8 cellular contexts compared by ENCODE assay signal in genomic region chr2:130836501-130837174, GRCh38. TPM values are rescaled to one million over a fixed set of nuclear protein-coding genes. Genes with fewer than 3 reads are reported as not detected.
A peak's percentile ranks its signal among the peaks of the same experiment; 100 is the strongest.
DNase-seq lines count a peak whose midpoint lies in the region; ATAC-seq and TF ChIP-seq lines count a peak whose summit lies in the region.

ARHGEF4 (plus strand) TSS chr2:130836914; CDS start chr2:130836954, 40 bp downstream.

- POLR2A ChIA-PET in MCF 10A (lab: Yijun Ruan, JAX) = interaction anchor here (0.6 to 3.4 kb wide), 16 partner anchors 9 to 267 kb away, joined by 3 to 39 read pairs (median 3); no protein-coding TSS in a partner anchor

- TF ChIP-seq POLR2A in thyroid gland (IDR thresholded peaks at IDR 0.05) = peak; percentile 25 to 68

- no TSS peak for BruUV-seq in MCF 10A (replicated peaks; lab: Mats Ljungman, UMichigan)

- peak within 1 kb of the TSS; percentile 42 for H3K4me3 Mint-ChIP-seq in activated naive CD4-positive, alpha-beta T cell treated with anti-CD3 and anti-CD28 coated beads for 36 hours
- H3K4me3 Mint-ChIP-seq in MCF 10A (ENCODE audit: unreplicated experiment) = peak within 1 kb of the TSS; percentile 71

- no peaks in the 10 kb centered on the region for H3K36me3 Mint-ChIP-seq in activated naive CD4-positive, alpha-beta T cell treated with anti-CD3 and anti-CD28 coated beads for 36 hours (ENCODE audit: low read depth)
- H3K36me3 Mint-ChIP-seq in MCF 10A (ENCODE audit: insufficient read depth, unreplicated experiment) = peaks cover 6% of the 10 kb centered on the region

- H2AFZ ChIP-seq in osteoblast (ENCODE audit: low read length) = no peak within 1 kb of the TSS

- H3K4me3 ChIP-seq in thyroid gland (replicated peaks in 1 of 3) = peak within 1 kb of the TSS; percentile 6 to 57 (median 23)
- H3K4me3 ChIP-seq in osteoblast (ENCODE audit: insufficient read depth, low read length) = no peak within 1 kb of the TSS

- peaks cover 42% of the 10 kb centered on the region for H3K27me3 Mint-ChIP-seq in activated naive CD4-positive, alpha-beta T cell treated with anti-CD3 and anti-CD28 coated beads for 36 hours (ENCODE audit: low read depth)
- no peaks in the 10 kb centered on the region for H3K27me3 Mint-ChIP-seq in MCF 10A (ENCODE audit: insufficient read depth, unreplicated experiment)

- H3K27ac ChIP-seq in thyroid gland (peak within 1 kb of the TSS in 1 of 3 donors; percentile 43), osteoblast (ENCODE audit: low read depth, low read length) (no peak within 1 kb of the TSS)

- H3K9me3 ChIP-seq in thyroid gland (no peaks in the 10 kb centered on the region), osteoblast (ENCODE audit: low read depth, low read length) (no peaks in the 10 kb centered on the region)

- H3K4me1 ChIP-seq in thyroid gland (peaks cover 11 to 20% of the 10 kb centered on the region in 2 donors), osteoblast (ENCODE audit: insufficient read depth, low read length) (no peaks in the 10 kb centered on the region)

- TF ChIP-seq CTCF in MCF 10A (IDR thresholded peaks at IDR 0.05; ENCODE audit: unreplicated experiment) = no peak
- TF ChIP-seq CTCF in thyroid gland (IDR thresholded peaks at IDR 0.05) = no peak
- TF ChIP-seq CTCF in osteoblast (IDR thresholded peaks at IDR 0.05; ENCODE audit: extremely low read depth, low read depth, low read length) = no peak

- H3K36me3 ChIP-seq in thyroid gland = no peaks in the 10 kb centered on the region
- no peaks in the 10 kb centered on the region for H3K36me3 ChIP-seq in osteoblast (ENCODE audit: insufficient read depth, low read length)

- intact Hi-C loops in activated naive CD4-positive, alpha-beta T cell treated with anti-CD3 and anti-CD28 coated beads for 36 hours (cut with micrococcal nuclease) = loop anchor here (1.0 kb wide), 1 partner anchor 12 kb away; no protein-coding TSS in a partner anchor
- intact Hi-C loops in MCF 10A (cut with micrococcal nuclease) = loop anchor here (1.0 to 5.0 kb wide), 3 partner anchors 28 to 38 kb away; no protein-coding TSS in a partner anchor
- intact Hi-C loops in thyroid gland (cut with DNase I) = no loop called here

- H3K79me2 ChIP-seq in osteoblast (ENCODE audit: insufficient read depth, low read length) = no peaks in the 10 kb centered on the region

- H3K9me3 Mint-ChIP-seq in activated naive CD4-positive, alpha-beta T cell treated with anti-CD3 and anti-CD28 coated beads for 36 hours = no peaks in the 10 kb centered on the region
- no peaks in the 10 kb centered on the region for H3K9me3 Mint-ChIP-seq in MCF 10A (ENCODE audit: unreplicated experiment)

- CTCF ChIA-PET in activated naive CD4-positive, alpha-beta T cell treated with anti-CD3 and anti-CD28 coated beads for 36 hours (lab: Charles Lee) = interaction anchor here (1.1 to 1.2 kb wide), 3 partner anchors 10 to 39 kb away, joined by 3 to 4 read pairs (median 3); no protein-coding TSS in a partner anchor
- CTCF ChIA-PET in MCF 10A (lab: Yijun Ruan, JAX) = interaction anchor here (0.5 to 4.4 kb wide), 10 partner anchors 7 to 468 kb away, joined by 3 to 34 read pairs (median 4); no protein-coding TSS in a partner anchor

- H3K27me3 ChIP-seq in thyroid gland = no peaks in the 10 kb centered on the region
- H3K27me3 ChIP-seq in osteoblast (ENCODE audit: insufficient read depth, low read length) = peaks cover 15% of the 10 kb centered on the region

- H3K4me1 Mint-ChIP-seq in activated naive CD4-positive, alpha-beta T cell treated with anti-CD3 and anti-CD28 coated beads for 36 hours (ENCODE audit: low read depth) = peaks cover 4% of the 10 kb centered on the region
- H3K4me1 Mint-ChIP-seq in MCF 10A (ENCODE audit: insufficient read depth, unreplicated experiment) = peaks cover 26% of the 10 kb centered on the region

- ATAC-seq in left lobe of liver = peak; percentile 93

- 0 to 25% methylated on average over 2 to 40 of the region's 70 CpGs for WGBS in thyroid gland, 2 donors

- H3K4me2 ChIP-seq in osteoblast (ENCODE audit: insufficient read depth, low read length) = no peak within 1 kb of the TSS

- peak; percentile 42 for DNase-seq in activated naive CD4-positive, alpha-beta T cell treated with anti-CD3 and anti-CD28 coated beads for 36 hours
- no peak for DNase-seq in activated naive CD4-positive, alpha-beta T cell (lab: John Stamatoyannopoulos, UW)
- DNase-seq in NCI-H2171 (lab: John Stamatoyannopoulos, UW) (peak; percentile 28), MCF 10A (ENCODE audit: unreplicated experiment) (peak; percentile 68), left lobe of liver (ENCODE audit: low spot score) (peak; percentile 70), thyroid gland (peak; percentile 86 to 90), osteoblast (ENCODE audit: insufficient read length, low spot score, missing footprints) (no peak), SK-N-DZ (ENCODE audit: low spot score) (no peak)

- H3K27ac Mint-ChIP-seq in activated naive CD4-positive, alpha-beta T cell treated with anti-CD3 and anti-CD28 coated beads for 36 hours = no peak within 1 kb of the TSS
- H3K27ac Mint-ChIP-seq in MCF 10A (ENCODE audit: low read depth, unreplicated experiment) = no peak within 1 kb of the TSS

- no peaks in the 10 kb centered on the region for H4K20me1 ChIP-seq in osteoblast (ENCODE audit: insufficient read depth, low read length)

RNA-seq across cellular contexts. Expression of gene ARHGEF4, which starts in this region (rescaled TPM):
- 1 to 10 TPM; 2.6 to 3.3 TPM for total RNA-seq in activated naive CD4-positive, alpha-beta T cell treated with anti-CD3 and anti-CD28 coated beads for 36 hours
- total RNA-seq in MCF 10A (2022) (52.0 and 59.3 TPM in 2 replicates), left lobe of liver (1.3 TPM), thyroid gland (10 to 100 TPM; 15.6 to 24.3 (median 22.5) TPM), osteoblast (3.6 and 7.7 TPM in 2 replicates)
- polyA plus RNA-seq in SK-N-DZ (2014; cell fraction: cytosol; rRNA removed) = 12.2 and 13.2 TPM in 2 replicates
- 33.2 and 44.4 TPM in 2 replicates for polyA plus RNA-seq in SK-N-DZ (2014; cell fraction: nucleus; rRNA removed)

Comparison
In these comparisons a context has a peak if more than half of its experiments do, and no peak if none do; other contexts are left out.
1. DNase-seq: peak in activated naive CD4-positive, alpha-beta T cell treated with anti-CD3 and anti-CD28 coated beads for 36 hours (single experiment), NCI-H2171 (single experiment), MCF 10A (single experiment), left lobe of liver (single experiment) and thyroid gland (2 of 2); none in activated naive CD4-positive, alpha-beta T cell (0 of 4), osteoblast (single experiment) and SK-N-DZ (single experiment).